18 cellular contexts compared by ENCODE assay signal in genomic region chr2:26617259-26618083, GRCh38. TPM values are rescaled to one million over a fixed set of nuclear protein-coding genes. Genes with fewer than 3 reads are reported as not detected.
"Had no signal": no experiment of that assay in that cellular context is flagged by ENCODE, and none has a peak within 500 bp of the region (broad histone marks: within the 10 kb centered on the region; RNA-seq: fewer than 3 reads in every experiment).

No MANE protein-coding gene starts in this region.

- ATAC-seq: activated T-cell treated with anti-CD3 and anti-CD28 coated beads, Interleukin-2, amount 50 U/mL, for 72 hours had no signal

- H3K4me3 ChIP-seq: breast epithelium, lung, right atrium auricular region, upper lobe of left lung had no signal

- H3K36me3 ChIP-seq: breast epithelium, neutrophil, right atrium auricular region, upper lobe of left lung had no signal

- DNase-seq: activated CD4-positive, alpha-beta T cell treated with anti-CD3 and anti-CD28 coated beads, Interleukin-2, amount 50 U/mL, for 48 hours; activated CD4-positive, CD25-positive, alpha-beta regulatory T cell treated with anti-CD3 and anti-CD28 coated beads, Interleukin-2, amount 50 U/mL, for 72 hours; activated naive CD4-positive, alpha-beta T cell treated with Interleukin-2 at 50 U/mL for 16 hours; activated T-cell treated with anti-CD3 and anti-CD28 coated beads, Interleukin-2, amount 50 U/mL, for 72 hours; anterior cingulate cortex; foreskin melanocyte; small intestine; SW 1271; upper lobe of left lung had no signal

- H3K4me1 ChIP-seq: breast epithelium had no signal

- H3K27ac ChIP-seq: breast epithelium, epithelial cell of prostate, neutrophil, right atrium auricular region had no signal

- H3K9me3 ChIP-seq: breast epithelium, neutrophil, right atrium auricular region, upper lobe of left lung had no signal

- FAIRE-seq: small intestine had no signal

- H3K27me3 ChIP-seq: right atrium auricular region, upper lobe of left lung had no signal

RNA-seq across cellular contexts. Expression of gene CIB4, which starts 23.7 kb away (rescaled TPM):
- total RNA-seq: activated T-cell treated with anti-CD3 and anti-CD28 coated beads, Interleukin-2, amount 50 U/mL, for 72 hours; breast epithelium; chondrocyte; dermis microvascular lymphatic vessel endothelial cell; fibroblast of lung; right atrium auricular region; temporal lobe; upper lobe of left lung had no signal
- polyA plus RNA-seq: fibroblast of lung, lung, small intestine had no signal
